Comparison of ENCODE assay signal across 8 cellular contexts in the genomic region with DNA sequence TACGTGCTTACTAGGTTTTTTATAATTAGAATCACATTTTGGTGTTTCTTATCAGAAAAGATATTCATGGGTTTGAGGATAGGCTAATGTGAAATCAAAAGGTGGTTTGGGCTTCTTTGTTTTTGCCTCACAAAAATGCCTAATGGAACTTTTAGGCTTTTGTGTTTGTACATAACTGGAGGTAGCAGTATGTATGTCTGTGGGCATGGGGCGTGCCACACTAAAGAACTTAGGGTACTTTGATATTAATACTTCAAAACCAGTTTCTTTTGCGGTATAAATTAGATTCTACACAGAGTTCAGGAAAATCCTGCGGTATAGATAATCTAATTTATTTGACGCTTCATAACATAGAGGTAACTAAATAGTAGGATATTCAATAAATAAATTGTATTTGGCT. TPM values are rescaled to one million over a fixed set of nuclear protein-coding genes. Genes with fewer than 3 reads are reported as not detected.
DNase-seq lines count a peak whose midpoint lies in the region; TF ChIP-seq lines count a peak whose summit lies in the region.

No MANE protein-coding gene starts in this region.

- H3F3A ChIP-seq in GM23248 (ENCODE audit: insufficient read depth) = peaks cover 8% of the 10 kb centered on the region

- H3K9me3 ChIP-seq in GM23248 (ENCODE audit: low read depth) (no peaks in the 10 kb centered on the region), skeletal muscle satellite cell (replicated peaks; ENCODE audit: low read length) (no peaks in the 10 kb centered on the region)

- peaks cover 22% of the 10 kb centered on the region for H3K4me1 ChIP-seq in GM23248 (ENCODE audit: insufficient read depth)
- H3K4me1 ChIP-seq in skeletal muscle satellite cell (ENCODE audit: control insufficient read depth, insufficient read depth, low read length) = peaks cover 27% of the 10 kb centered on the region

- H2AFZ ChIP-seq in GM23248 = peak overlapping the region; percentile 88; the same call in 1 of the 2 replicates

- H3K4me3 ChIP-seq in GM23248 (peak overlapping the region; percentile 100), fibroblast of the aortic adventitia (ENCODE audit: low read depth, low read length) (peak overlapping the region; percentile 97), skeletal muscle satellite cell (ENCODE audit: low read length) (peak overlapping the region; percentile 80)

- H3K9ac ChIP-seq in GM23248 (peak overlapping the region; percentile 97), skeletal muscle satellite cell (ENCODE audit: low read depth, low read length) (peak overlapping the region; percentile 87)

- DNase-seq in GM23248 (no peak), fibroblast of the aortic adventitia (ENCODE audit: low read depth) (no peak), DMS 273 treated with DMSO at 0.1 percent for 48 hours (lab: John Stamatoyannopoulos, UW) (no peak), superior temporal gyrus (ENCODE audit: extremely low spot score) (no peak), LoVo (ENCODE audit: low spot score) (no peak)
- no peak for DNase-seq in activated CD4-positive, alpha-beta T cell treated with anti-CD3 and anti-CD28 coated beads, Interleukin-2, amount 50 U/mL, for 4 hours

- H4K20me1 ChIP-seq in GM23248 (ENCODE audit: insufficient read depth) = no peaks in the 10 kb centered on the region

- in situ Hi-C loops in GM23248 (cut with MboI) = no loop called here

- no peaks in the 10 kb centered on the region for H3K9me2 ChIP-seq in GM23248 (ENCODE audit: insufficient read depth)

- H3K36me3 ChIP-seq in GM23248 (ENCODE audit: low read depth) (no peaks in the 10 kb centered on the region), skeletal muscle satellite cell (ENCODE audit: insufficient read depth, low read length) (no peaks in the 10 kb centered on the region)

- H3K4me2 ChIP-seq in GM23248 (ENCODE audit: unreplicated experiment) (peak overlapping the region; percentile 85), skeletal muscle satellite cell (ENCODE audit: low read length) (peak overlapping the region; percentile 91)

- H3K27me3 ChIP-seq in GM23248 (replicated peaks; ENCODE audit: insufficient read depth) (no peaks in the 10 kb centered on the region), skeletal muscle satellite cell (ENCODE audit: control insufficient read depth, insufficient read depth, low read length) (no peaks in the 10 kb centered on the region)

- peaks cover 61% of the 10 kb centered on the region for H3K79me2 ChIP-seq in GM23248 (ENCODE audit: insufficient read depth)

- TF ChIP-seq CTCF in VCaP (conservative IDR thresholded peaks at IDR 0.05) = no peak
- no peak for TF ChIP-seq CTCF in fibroblast of the aortic adventitia (IDR thresholded peaks at IDR 0.05; ENCODE audit: insufficient read depth, low read length)

- WGBS in GM23248 (ENCODE audit: low coverage in 1 of 2, low lambda C conversion rate in 2 of 2, missing lambda C conversion rate in 2 of 2), 2 experiments = 61 to 67% methylated on average over 5 of the region's 5 CpGs

- H3K27ac ChIP-seq in GM23248 = peak overlapping the region; percentile 96
- H3K27ac ChIP-seq in VCaP = peak overlapping the region; percentile 100

RNA-seq across cellular contexts. Expression of a gene that starts 1.9 kb away (rescaled TPM):
- 5.3 and 10.4 TPM in 2 replicates for total RNA-seq in GM23248 (2014; rRNA removed; shearing (Covaris generic))
- polyA plus RNA-seq in GM23248 (2016; fragmentation: Nextera tagmentation; extraction: Ambion mirVana) = 2.5 and 2.9 TPM in 2 replicates
- 6.1 and 14.7 TPM in 2 replicates for total RNA-seq in fibroblast of the aortic adventitia (ENCODE audit: low replicate concordance)
- total RNA-seq in skeletal muscle satellite cell (2012; rRNA removed) = 4.3 and 4.4 TPM in 2 replicates
